Comparison of ENCODE assay signal across 11 cellular contexts in genomic region chr11:62122076-62122475, GRCh38. TPM values are rescaled to one million over a fixed set of nuclear protein-coding genes. Genes with fewer than 3 reads are reported as not detected.
A peak's percentile ranks its signal among the peaks of the same experiment; 100 is the strongest.
DNase-seq lines count a peak whose midpoint lies in the region; ATAC-seq and TF ChIP-seq lines count a peak whose summit lies in the region.
"Had no signal": no experiment of that assay in that cellular context is flagged by ENCODE, and none has a peak within 500 bp of the region (broad histone marks: within the 10 kb centered on the region; RNA-seq: fewer than 3 reads in every experiment).

No MANE protein-coding gene starts in this region.

- H3K9ac ChIP-seq in GM23248 = no peak overlapping the region

- peaks cover 6% of the 10 kb centered on the region for H3K36me3 Mint-ChIP-seq in activated CD4-positive, alpha-beta T cell treated with anti-CD3 and anti-CD28 coated beads, Interleukin-2, amount 10 ng/mL, durations not matched to agents 24 days and 14 days (ENCODE audit: low read depth)

- no peak overlapping the region for H3K4me3 Mint-ChIP-seq in activated CD4-positive, alpha-beta T cell treated with anti-CD3 and anti-CD28 coated beads, Interleukin-2, amount 10 ng/mL, durations not matched to agents 24 days and 14 days
- H3K4me3 Mint-ChIP-seq: activated naive CD8-positive, alpha-beta T cell treated with anti-CD3 and anti-CD28 coated beads, Interleukin-2, amount 10 ng/mL, durations not matched to agents 7 days and 5 days had no signal

- peaks cover 27% of the 10 kb centered on the region for H3K4me1 Mint-ChIP-seq in activated CD4-positive, alpha-beta T cell treated with anti-CD3 and anti-CD28 coated beads, Interleukin-2, amount 10 ng/mL, durations not matched to agents 24 days and 14 days

- H3K9me2 ChIP-seq in GM23248 (ENCODE audit: insufficient read depth) = no peaks in the 10 kb centered on the region

- in situ Hi-C loops in GM23248 (cut with MboI) = no loop called here

- no peak overlapping the region for H3K27ac Mint-ChIP-seq in activated CD4-positive, alpha-beta T cell treated with anti-CD3 and anti-CD28 coated beads, Interleukin-2, amount 10 ng/mL, durations not matched to agents 24 days and 14 days
- H3K27ac Mint-ChIP-seq: activated naive CD8-positive, alpha-beta T cell treated with anti-CD3 and anti-CD28 coated beads, Interleukin-2, amount 10 ng/mL, durations not matched to agents 7 days and 5 days had no signal

- DNase-seq in AG20443 (ENCODE audit: low spot score) = peak; percentile 6
- peak; percentile 12 for DNase-seq in GM23248
- DNase-seq in RWPE2 (ENCODE audit: low spot score) = no peak
- DNase-seq in fibroblast of villous mesenchyme (ENCODE audit: low read depth) = no peak
- DNase-seq in activated CD4-positive, alpha-beta T cell treated with anti-CD3 and anti-CD28 coated beads, Interleukin-2, amount 10 ng/mL, durations not matched to agents 24 days and 14 days = no peak
- no peak for DNase-seq in uterus
- no peak for DNase-seq in upper lobe of left lung
- DNase-seq: activated CD4-positive, alpha-beta T cell treated with anti-CD3 and anti-CD28 coated beads, Interleukin-2, amount 50 U/mL, for 1 hour; activated naive CD8-positive, alpha-beta T cell treated with anti-CD3 and anti-CD28 coated beads, Interleukin-2, amount 10 ng/mL, durations not matched to agents 7 days and 5 days; MG63 had no signal

- H3K4me1 ChIP-seq in GM23248 (ENCODE audit: insufficient read depth) (peaks cover 13% of the 10 kb centered on the region), RWPE2 (ENCODE audit: insufficient read depth, poor library complexity, severe bottlenecking) (peaks cover 5% of the 10 kb centered on the region), uterus (peaks cover 0 to 4% of the 10 kb centered on the region in 2 donors), upper lobe of left lung (peaks cover 7 to 23% (median 18%) of the 10 kb centered on the region in 4 donors)

- TF ChIP-seq POLR2A in uterus (IDR thresholded peaks at IDR 0.05) = no peak
- TF ChIP-seq POLR2A in upper lobe of left lung (IDR thresholded peaks at IDR 0.05) = no peak

- no peaks in the 10 kb centered on the region for H3K9me3 Mint-ChIP-seq in activated CD4-positive, alpha-beta T cell treated with anti-CD3 and anti-CD28 coated beads, Interleukin-2, amount 10 ng/mL, durations not matched to agents 24 days and 14 days
- H3K9me3 Mint-ChIP-seq: activated naive CD8-positive, alpha-beta T cell treated with anti-CD3 and anti-CD28 coated beads, Interleukin-2, amount 10 ng/mL, durations not matched to agents 7 days and 5 days had no signal

- no peaks in the 10 kb centered on the region for H3K36me3 ChIP-seq in GM23248 (ENCODE audit: low read depth)
- peaks cover 5% of the 10 kb centered on the region for H3K36me3 ChIP-seq in RWPE2 (ENCODE audit: low read depth)
- H3K36me3 ChIP-seq in uterus = no peaks in the 10 kb centered on the region
- H3K36me3 ChIP-seq in upper lobe of left lung = no peaks in the 10 kb centered on the region

- H3F3A ChIP-seq in GM23248 (ENCODE audit: insufficient read depth) = peaks cover 4% of the 10 kb centered on the region; the same call in 1 of the 2 replicates

- peak overlapping the region; percentile 37 for H2AFZ ChIP-seq in GM23248

- 59 to 60% methylated on average over 6 of the region's 6 CpGs for WGBS in GM23248 (ENCODE audit: low coverage in 1 of 2, low lambda C conversion rate in 2 of 2, missing lambda C conversion rate in 2 of 2), 2 experiments
- 77 to 82% methylated on average over 6 of the region's 6 CpGs for WGBS in upper lobe of left lung, 2 donors

- TF ChIP-seq CTCF in RWPE2 (IDR thresholded peaks at IDR 0.05; ENCODE audit: poor library complexity, severe bottlenecking) (peak; percentile 4), fibroblast of villous mesenchyme (IDR thresholded peaks at IDR 0.05; ENCODE audit: insufficient read depth, low read depth, low read length) (peak; percentile 41), uterus (IDR thresholded peaks at IDR 0.05) (no peak), upper lobe of left lung (IDR thresholded peaks at IDR 0.05) (no peak)

- H3K4me2 ChIP-seq in GM23248 (ENCODE audit: unreplicated experiment) = no peak overlapping the region

- H3K9me3 ChIP-seq in GM23248 (ENCODE audit: low read depth) (no peaks in the 10 kb centered on the region), RWPE2 (ENCODE audit: severe bottlenecking) (no peaks in the 10 kb centered on the region), uterus (no peaks in the 10 kb centered on the region), upper lobe of left lung (no peaks in the 10 kb centered on the region)
- H3K9me3 ChIP-seq: MG63 had no signal

- H3K27ac ChIP-seq in GM23248 = no peak overlapping the region
- no peak overlapping the region for H3K27ac ChIP-seq in RWPE2 (ENCODE audit: poor library complexity, severe bottlenecking)
- no peak overlapping the region for H3K27ac ChIP-seq in uterus
- H3K27ac ChIP-seq in upper lobe of left lung = no peak overlapping the region

- no peaks in the 10 kb centered on the region for H3K27me3 ChIP-seq in GM23248 (replicated peaks; ENCODE audit: insufficient read depth)
- no peaks in the 10 kb centered on the region for H3K27me3 ChIP-seq in RWPE2 (ENCODE audit: insufficient read depth, poor library complexity, severe bottlenecking)
- no peaks in the 10 kb centered on the region for H3K27me3 ChIP-seq in uterus
- no peaks in the 10 kb centered on the region for H3K27me3 ChIP-seq in upper lobe of left lung
- H3K27me3 ChIP-seq: MG63 had no signal

- ATAC-seq in RWPE2 (ENCODE audit: low read depth) = no peak
- ATAC-seq in HG03159 (IDR thresholded peaks at IDR 0.05; ENCODE audit: unreplicated experiment) = no peak
- no peak for ATAC-seq in upper lobe of left lung (ENCODE audit: low FRiP score in 2 of 2)

- H3K4me3 ChIP-seq in GM23248 (no peak overlapping the region), RWPE2 (ENCODE audit: severe bottlenecking) (no peak overlapping the region), fibroblast of villous mesenchyme (ENCODE audit: low read depth, low read length) (no peak overlapping the region), uterus (no peak overlapping the region), upper lobe of left lung (no peak overlapping the region)
- H3K4me3 ChIP-seq: MG63 had no signal

- peaks cover 6% of the 10 kb centered on the region for H3K27me3 Mint-ChIP-seq in activated CD4-positive, alpha-beta T cell treated with anti-CD3 and anti-CD28 coated beads, Interleukin-2, amount 10 ng/mL, durations not matched to agents 24 days and 14 days

- H3K79me2 ChIP-seq in GM23248 (ENCODE audit: insufficient read depth) = peaks cover 32% of the 10 kb centered on the region

- H4K20me1 ChIP-seq in GM23248 (ENCODE audit: insufficient read depth) = no peaks in the 10 kb centered on the region

- TF ChIP-seq EP300 in upper lobe of left lung (IDR thresholded peaks at IDR 0.05) = no peak

- intact Hi-C loops in activated CD4-positive, alpha-beta T cell treated with anti-CD3 and anti-CD28 coated beads, Interleukin-2, amount 10 ng/mL, durations not matched to agents 24 days and 14 days (cut with micrococcal nuclease) = loop anchor here (5.0 kb wide), 3 partner anchors 155 to 425 kb away; partner anchors contain the start of gene FTH1
- intact Hi-C loops in uterus (cut with DNase I; ENCODE audit: low total_unique reads) = no loop called here

RNA-seq across cellular contexts. Expression of gene INCENP, which starts 1.7 kb away (rescaled TPM):
- total RNA-seq in GM23248 (2014; rRNA removed; shearing (Covaris generic)) = 16.0 and 39.5 TPM in 2 replicates
- polyA plus RNA-seq in GM23248 (2016; fragmentation: Nextera tagmentation; extraction: Ambion mirVana) = 4.6 and 5.1 TPM in 2 replicates
- total RNA-seq in fibroblast of villous mesenchyme (26.7 and 39.3 TPM in 2 replicates), uterus (10 to 100 TPM in 2 of 4 donors, 1 to 10 TPM in 2; 7.4 to 27.1 (median 16.5) TPM), upper lobe of left lung (10 to 100 TPM; 11.9 to 44.0 (median 19.7) TPM)
- 95.0 and 102 TPM in 2 replicates for total RNA-seq in activated CD4-positive, alpha-beta T cell treated with anti-CD3 and anti-CD28 coated beads, Interleukin-2, amount 10 ng/mL, durations not matched to agents 24 days and 14 days

Comparison
In these comparisons a context has a peak if more than half of its experiments do, and no peak if none do; other contexts are left out.
1. DNase-seq: peak in AG20443 (single experiment) and GM23248 (single experiment); none in RWPE2 (single experiment), fibroblast of villous mesenchyme (single experiment), activated CD4-positive, alpha-beta T cell treated with anti-CD3 and anti-CD28 coated beads, Interleukin-2, amount 10 ng/mL, durations not matched to agents 24 days and 14 days (single experiment), uterus (0 of 2) and upper lobe of left lung (0 of 2).
2. CTCF ChIP-seq: peak in RWPE2 (single experiment) and fibroblast of villous mesenchyme (single experiment); none in uterus (0 of 4) and upper lobe of left lung (0 of 6).